ENCODE assay signal across 15 cellular contexts in the genomic region with DNA sequence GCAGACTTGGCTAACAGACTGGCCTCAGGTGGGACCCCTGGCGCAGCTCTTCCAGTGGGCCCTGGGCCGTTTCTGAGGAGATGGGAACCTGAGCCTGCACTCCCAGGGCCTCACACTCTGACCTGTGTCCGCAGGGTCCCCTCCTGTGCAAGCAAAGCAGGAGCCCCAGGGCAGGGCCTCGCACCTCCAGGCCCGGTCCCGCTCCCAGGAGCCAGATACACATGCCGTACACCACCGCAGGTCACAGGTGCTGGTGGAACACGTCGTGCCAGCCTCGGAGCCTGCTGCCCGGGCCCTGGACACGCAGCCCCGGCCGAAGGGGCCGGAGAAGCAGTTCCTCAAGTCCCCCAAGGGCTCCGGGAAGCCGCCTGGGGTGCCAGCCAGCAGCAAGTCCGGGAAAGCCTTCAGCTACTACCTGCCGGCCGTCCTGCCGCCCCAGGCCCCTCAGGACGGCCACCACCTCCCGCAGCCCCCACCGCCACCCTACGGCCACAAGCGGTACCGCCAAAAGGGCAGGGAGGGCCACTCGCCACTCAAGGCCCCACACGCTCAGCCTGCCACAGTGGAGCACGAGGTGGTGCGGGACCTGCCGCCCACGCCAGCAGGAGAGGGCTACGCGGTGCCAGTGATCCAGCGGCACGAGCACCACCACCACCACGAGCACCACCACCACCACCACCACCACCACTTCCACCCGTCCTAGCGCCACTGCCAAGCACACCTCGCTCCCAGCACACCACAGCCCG. TPM values are rescaled to one million over a fixed set of nuclear protein-coding genes. Genes with fewer than 3 reads are reported as not detected.
DNase-seq lines count a peak whose midpoint lies in the region; ATAC-seq and TF ChIP-seq lines count a peak whose summit lies in the region.
"Had no signal": no experiment of that assay in that cellular context is flagged by ENCODE, and none has a peak within 500 bp of the region (broad histone marks: within the 10 kb centered on the region; RNA-seq: fewer than 3 reads in every experiment).

No MANE protein-coding gene starts in this region.

- H3K4me3 ChIP-seq in A673 (ENCODE audit: low read depth, low read length, poor library complexity, severe bottlenecking) (no peak overlapping the region), GM23338 (no peak overlapping the region), coronary artery (no peak overlapping the region)

- CTCF ChIA-PET in A673 (lab: Charles Lee), result interaction anchor here (0.5 kb wide), 2 partner anchors 31 to 102 kb away, joined by 3 to 4 read pairs; no protein-coding TSS in a partner anchor

- no peak overlapping the region for H2AFZ ChIP-seq in GM23338

- no peaks in the 10 kb centered on the region for H3F3A ChIP-seq in GM23338 (replicated peaks; ENCODE audit: low read depth)

- H4K20me1 ChIP-seq in GM23338 (replicated peaks; ENCODE audit: insufficient read depth), result no peaks in the 10 kb centered on the region

- H3K9me2 ChIP-seq in GM23338 (ENCODE audit: insufficient read depth), result no peaks in the 10 kb centered on the region

- peaks cover 22% of the 10 kb centered on the region for H3K4me1 ChIP-seq in A673 (ENCODE audit: insufficient read depth, low read length, poor library complexity, severe bottlenecking)
- no peaks in the 10 kb centered on the region for H3K4me1 ChIP-seq in GM23338 (ENCODE audit: insufficient read depth)

- TF ChIP-seq CTCF in A673 (conservative IDR thresholded peaks at IDR 0.05; ENCODE audit: low read depth, low read length) (no peak), GM23338 (conservative IDR thresholded peaks at IDR 0.05; ENCODE audit: low read depth in 2 of 2) (peak in 1 of 2 experiments; percentile 41; a peak in 2 of 4 replicates), nephron progenitor cell (IDR thresholded peaks at IDR 0.05) (no peak), coronary artery (IDR thresholded peaks at IDR 0.05) (no peak)

- POLR2A ChIA-PET in A673 (lab: Charles Lee; ENCODE audit: low non-redundant PET), result no interaction called here

- H3K4me3 Mint-ChIP-seq in GM23338 (no peak overlapping the region), nephron progenitor cell (no peak overlapping the region)
- H3K4me3 Mint-ChIP-seq: CD4-positive, CD25-positive, alpha-beta regulatory T cell had no signal

- no TSS peak for BruUV-seq in A673 (replicated peaks; lab: Mats Ljungman, UMichigan)

- no peak overlapping the region for H3K4me2 ChIP-seq in GM23338

- DNase-seq in A673 (ENCODE audit: low spot score) (no peak), GM23338 (ENCODE audit: low spot score) (no peak), left cardiac atrium (peak; percentile 23), nephron progenitor cell (peak; percentile 2), activated gamma-delta T cell treated with Interleukin-2 at 50 U/mL for 16 hours (no peak), coronary artery (ENCODE audit: low spot score) (no peak), SK-N-DZ (ENCODE audit: low spot score) (no peak), HuH-7 (ENCODE audit: low spot score) (no peak)
- DNase-seq: ACHN; AML-193; CD4-positive, CD25-positive, alpha-beta regulatory T cell; NCI-H2107; NCI-H2227 treated with DMSO at 0.1 percent for 48 hours; NCI-H774; OCI-M1 had no signal

- ATAC-seq in GM23338 (peak; percentile 51), left cardiac atrium (no peak)

- intact Hi-C loops in A673 (cut with micrococcal nuclease; ENCODE audit: unreplicated experiment) (no loop called here), left cardiac atrium (cut with DNase I) (no loop called here)

- H3K9me3 ChIP-seq in A673 (ENCODE audit: low read depth, low read length, poor library complexity, severe bottlenecking), result peaks cover 6% of the 10 kb centered on the region

- H3K27ac ChIP-seq in A673 (ENCODE audit: low read depth, low read length, poor library complexity, severe bottlenecking) (peak overlapping the region; percentile 96), GM23338 (ENCODE audit: low read depth) (no peak overlapping the region), coronary artery (no peak overlapping the region)

- H3K27me3 Mint-ChIP-seq in GM23338 (ENCODE audit: insufficient read depth, low read depth, poor library complexity), result peaks cover 5% of the 10 kb centered on the region
- no peaks in the 10 kb centered on the region for H3K27me3 Mint-ChIP-seq in nephron progenitor cell (ENCODE audit: low read depth, poor library complexity)
- H3K27me3 Mint-ChIP-seq: CD4-positive, CD25-positive, alpha-beta regulatory T cell had no signal

- H3K27ac Mint-ChIP-seq in GM23338, result no peak overlapping the region
- H3K27ac Mint-ChIP-seq in nephron progenitor cell, result no peak overlapping the region
- H3K27ac Mint-ChIP-seq: CD4-positive, CD25-positive, alpha-beta regulatory T cell had no signal

- H3K79me2 ChIP-seq in GM23338 (replicated peaks; ENCODE audit: insufficient read depth), result no peaks in the 10 kb centered on the region

- peaks cover 36% of the 10 kb centered on the region for H3K9me3 Mint-ChIP-seq in GM23338
- H3K9me3 Mint-ChIP-seq in nephron progenitor cell, result peaks cover 35% of the 10 kb centered on the region

- H3K36me3 Mint-ChIP-seq in GM23338 (ENCODE audit: low read depth) (peaks cover 32% of the 10 kb centered on the region), nephron progenitor cell (ENCODE audit: low read depth) (peaks cover 15% of the 10 kb centered on the region)
- H3K36me3 Mint-ChIP-seq: CD4-positive, CD25-positive, alpha-beta regulatory T cell had no signal

- H3K36me3 ChIP-seq in A673 (ENCODE audit: insufficient read depth, low read length, poor library complexity, severe bottlenecking) (peaks cover 5% of the 10 kb centered on the region), GM23338 (ENCODE audit: insufficient read depth) (no peaks in the 10 kb centered on the region)

- H3K4me1 Mint-ChIP-seq in GM23338, result peaks cover 3% of the 10 kb centered on the region; the same call in 2 of the 3 replicates
- H3K4me1 Mint-ChIP-seq in nephron progenitor cell, result peaks cover 14% of the 10 kb centered on the region

- no peaks in the 10 kb centered on the region for H3K27me3 ChIP-seq in A673 (replicated peaks; ENCODE audit: insufficient read depth, low read depth, low read length, poor library complexity)
- no peaks in the 10 kb centered on the region for H3K27me3 ChIP-seq in GM23338 (ENCODE audit: insufficient read depth)

TF ChIP-seq in GM23338, 12 proteins besides CTCF, POLR2A, EP300 and RAD21 (continues in another document):
- no peak for TF ChIP-seq ZNF114 (CRISPR knock-in tag; IDR thresholded peaks at IDR 0.05)
- no peak for TF ChIP-seq NANOG (IDR thresholded peaks at IDR 0.05; ENCODE audit: borderline replicate concordance)
- TF ChIP-seq, protein P1, sequence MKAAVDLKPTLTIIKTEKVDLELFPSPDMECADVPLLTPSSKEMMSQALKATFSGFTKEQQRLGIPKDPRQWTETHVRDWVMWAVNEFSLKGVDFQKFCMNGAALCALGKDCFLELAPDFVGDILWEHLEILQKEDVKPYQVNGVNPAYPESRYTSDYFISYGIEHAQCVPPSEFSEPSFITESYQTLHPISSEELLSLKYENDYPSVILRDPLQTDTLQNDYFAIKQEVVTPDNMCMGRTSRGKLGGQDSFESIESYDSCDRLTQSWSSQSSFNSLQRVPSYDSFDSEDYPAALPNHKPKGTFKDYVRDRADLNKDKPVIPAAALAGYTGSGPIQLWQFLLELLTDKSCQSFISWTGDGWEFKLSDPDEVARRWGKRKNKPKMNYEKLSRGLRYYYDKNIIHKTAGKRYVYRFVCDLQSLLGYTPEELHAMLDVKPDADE (IDR thresholded peaks at IDR 0.05), result no peak

RNA-seq across cellular contexts. Expression of gene NKD2, which starts 29.2 kb away (rescaled TPM):
- total RNA-seq in A673 (2021), result 22.9 and 23.5 TPM in 2 replicates
- 7.3 and 9.0 TPM in 2 replicates for total RNA-seq in GM23338 (2014; rRNA removed; shearing (Covaris generic))
- polyA plus RNA-seq in GM23338 (2016; fragmentation: Nextera tagmentation; extraction: Ambion mirVana), result 10.0 and 11.9 TPM in 2 replicates
- 10 to 100 TPM in 1 of 2 donors, 1 to 10 TPM in 1; 4.4 to 10.4 TPM for total RNA-seq in left cardiac atrium
- not detected in 2 replicates for polyA plus RNA-seq in SK-N-DZ (2014; cell fraction: cytosol; rRNA removed)
- polyA plus RNA-seq in SK-N-DZ (2014; cell fraction: nucleus; rRNA removed), result 0.24 and 0.30 TPM in 2 replicates
- total RNA-seq: CD4-positive, CD25-positive, alpha-beta regulatory T cell had no signal
- polyA plus RNA-seq: CD4-positive, CD25-positive, alpha-beta regulatory T cell had no signal

Comparison
In these comparisons a context has a peak if more than half of its experiments do, and no peak if none do; other contexts are left out.
1. DNase-seq: peak in left cardiac atrium (single experiment) and nephron progenitor cell (single experiment); none in A673 (single experiment), GM23338 (single experiment), activated gamma-delta T cell treated with Interleukin-2 at 50 U/mL for 16 hours (single experiment), coronary artery (single experiment), SK-N-DZ (single experiment) and HuH-7 (single experiment).